Comparison of ENCODE assay signal across 9 cellular contexts in genomic region chr16:24093049-24093448, GRCh38.
"Had no signal": no experiment of that assay in that cellular context is flagged by ENCODE, and none has a peak within 500 bp of the region (broad histone marks: within the 10 kb centered on the region; RNA-seq: fewer than 3 reads in every experiment).

No MANE protein-coding gene starts in this region.

- H3K27ac Mint-ChIP-seq: activated naive CD4-positive, alpha-beta T cell treated with anti-CD3 and anti-CD28 coated beads for 36 hours; dendritic cell treated with granulocyte-macrophage colony-stimulating factor and Interleukin-4, amounts not matched to agents 40 ng/mL and 50 ng/mL, for 4 days; T-helper 17 cell had no signal

- H3K4me3 Mint-ChIP-seq: activated naive CD4-positive, alpha-beta T cell treated with anti-CD3 and anti-CD28 coated beads for 36 hours; dendritic cell treated with granulocyte-macrophage colony-stimulating factor and Interleukin-4, amounts not matched to agents 40 ng/mL and 50 ng/mL, for 4 days; T-helper 17 cell had no signal

- H3K27me3 Mint-ChIP-seq: dendritic cell treated with granulocyte-macrophage colony-stimulating factor and Interleukin-4, amounts not matched to agents 40 ng/mL and 50 ng/mL, for 4 days; T-helper 17 cell had no signal

- DNase-seq: activated naive CD4-positive, alpha-beta T cell treated with anti-CD3 and anti-CD28 coated beads for 36 hours; cerebellar nuclear complex; erythroblast; stimulated activated CD4-positive, alpha-beta T cell treated with anti-CD3 and anti-CD28 coated beads, Interleukin-4, amount 100 ng/mL, for 24 hours; T-helper 17 cell; tibial artery; uterus had no signal

- ATAC-seq: activated CD4-positive, CD25-positive, alpha-beta regulatory T cell treated with anti-CD3 and anti-CD28 coated beads, Interleukin-2, amount 50 U/mL, for 24 hours; T-helper 17 cell had no signal
